Comparison of ENCODE assay signal across 20 cellular contexts in genomic region chr9:89718635-89719034, GRCh38.
DNase-seq lines count a peak whose midpoint lies in the region; ATAC-seq, FAIRE-seq and TF ChIP-seq lines count a peak whose summit lies in the region.
"Had no signal": no experiment of that assay in that cellular context is flagged by ENCODE, and none has a peak within 500 bp of the region (broad histone marks: within the 10 kb centered on the region; RNA-seq: fewer than 3 reads in every experiment).

No MANE protein-coding gene starts in this region.

- no peak overlapping the region for H3K4me2 ChIP-seq in HepG2 (ENCODE audit: low read depth, low read length)
- no peak overlapping the region for H3K4me2 ChIP-seq in hepatocyte
- peak overlapping the region; percentile 44 for H3K4me2 ChIP-seq in smooth muscle cell
- H3K4me2 ChIP-seq: A549 had no signal

- H3K27ac ChIP-seq in liver (ENCODE audit: low read depth in 1 of 2, low read length in 2 of 2): no peak overlapping the region
- no peak overlapping the region for H3K27ac ChIP-seq in HepG2 (ENCODE audit: extremely low read length, insufficient read depth, low read length)
- peak overlapping the region; percentile 17 for H3K27ac ChIP-seq in hepatocyte
- H3K27ac ChIP-seq in smooth muscle cell (ENCODE audit: low read depth): peak overlapping the region; percentile 75
- no peak overlapping the region for H3K27ac ChIP-seq in naive thymus-derived CD4-positive, alpha-beta T cell (ENCODE audit: low read depth, low read length)
- H3K27ac ChIP-seq: A549, C4-2B had no signal

- CTCF ChIA-PET in HepG2 (lab: Yijun Ruan, JAX; ENCODE audit: low intra/inter-chr PET ratio, low total read pairs): no interaction called here
- CTCF ChIA-PET in naive thymus-derived CD4-positive, alpha-beta T cell (lab: Charles Lee): no interaction called here

- H3K9me2 ChIP-seq in hepatocyte (replicated peaks; ENCODE audit: insufficient read depth): no peaks in the 10 kb centered on the region

- H3K36me3 ChIP-seq in liver (ENCODE audit: control insufficient read depth in 4 of 4, insufficient read depth in 3 of 4, low read depth in 1 of 4, low read length in 3 of 4) (no peaks in the 10 kb centered on the region), HepG2 (replicated peaks in 1 of 2; ENCODE audit: control insufficient read depth in 1 of 2, insufficient read depth in 2 of 2, low read length in 2 of 2) (no peaks in the 10 kb centered on the region), hepatocyte (replicated peaks; ENCODE audit: insufficient read depth, low read depth) (no peaks in the 10 kb centered on the region), smooth muscle cell (ENCODE audit: low read depth) (no peaks in the 10 kb centered on the region)
- no peaks in the 10 kb centered on the region for H3K36me3 ChIP-seq in naive thymus-derived CD4-positive, alpha-beta T cell (ENCODE audit: control insufficient read depth in 2 of 3, insufficient read depth in 3 of 3, low read length in 3 of 3)
- H3K36me3 ChIP-seq: BE2C, HAP-1 had no signal

- H3K4me3 ChIP-seq in liver (ENCODE audit: low read depth in 1 of 3, low read length in 3 of 3) (no peak overlapping the region), HepG2 (replicated peaks in 1 of 3; ENCODE audit: insufficient read depth in 1 of 3, low read depth in 2 of 3, low read length in 3 of 3) (no peak overlapping the region), fibroblast of villous mesenchyme (ENCODE audit: low read depth, low read length) (no peak overlapping the region), hepatocyte (no peak overlapping the region), smooth muscle cell (no peak overlapping the region)
- H3K4me3 ChIP-seq in naive thymus-derived CD4-positive, alpha-beta T cell (ENCODE audit: low read length): no peak overlapping the region
- H3K4me3 ChIP-seq: A549, HAP-1 had no signal

- DNase-seq in HepG2 (ENCODE audit: low spot score) (no peak), fibroblast of villous mesenchyme (ENCODE audit: low read depth) (peak; percentile 85), hepatocyte (ENCODE audit: low spot score) (no peak), smooth muscle cell (lab: John Stamatoyannopoulos, UW; ENCODE audit: unreplicated experiment) (no peak), islet precursor cell (no peak)
- DNase-seq in naive thymus-derived CD4-positive, alpha-beta T cell: no peak
- DNase-seq in activated CD4-positive, CD25-positive, alpha-beta regulatory T cell treated with anti-CD3 and anti-CD28 coated beads, Interleukin-2, amount 50 U/mL, for 72 hours: no peak
- DNase-seq: BE2C; CD4-positive, alpha-beta memory T cell; COR-L47; DMS153; DMS79 treated with DMSO at 0.1 percent for 48 hours; EL; GOT3 had no signal

- BruUV-seq in HepG2 (replicated peaks; lab: Mats Ljungman, UMichigan): no TSS peak

- no peak overlapping the region for H3K27ac Mint-ChIP-seq in naive thymus-derived CD4-positive, alpha-beta T cell
- H3K27ac Mint-ChIP-seq: CD4-positive, alpha-beta memory T cell had no signal

- ATAC-seq in HepG2: no peak
- no peak for ATAC-seq in naive thymus-derived CD4-positive, alpha-beta T cell
- ATAC-seq: A549 had no signal

- H3K9ac ChIP-seq in liver (ENCODE audit: low read depth in 1 of 2, low read length in 2 of 2) (no peak overlapping the region), HepG2 (ENCODE audit: insufficient read depth, low read depth, low read length) (no peak overlapping the region), smooth muscle cell (ENCODE audit: low read depth) (no peak overlapping the region)

- in situ Hi-C loops in HepG2 (cut with HindIII; ENCODE audit: extremely low pct_ligation_motif_present, low pct_unique_long_range_greater_than_20kb): no loop called here

- TF ChIP-seq POLR2A in HepG2 (IDR thresholded peaks at IDR 0.05; ENCODE audit: insufficient read depth in 1 of 2, low read depth in 2 of 2, low read length in 2 of 2): no peak

- TF ChIP-seq CTCF in liver (IDR thresholded peaks at IDR 0.05; ENCODE audit: low read depth, low read length, missing input control) (no peak), HepG2 (CRISPR knock-in tag; IDR thresholded peaks at IDR 0.05) (no peak), fibroblast of villous mesenchyme (IDR thresholded peaks at IDR 0.05; ENCODE audit: insufficient read depth, low read depth, low read length) (no peak), hepatocyte (IDR thresholded peaks at IDR 0.05; ENCODE audit: poor library complexity) (no peak), smooth muscle cell (IDR thresholded peaks at IDR 0.05; ENCODE audit: borderline replicate concordance, insufficient read depth, poor library complexity, severe bottlenecking) (no peak)

- WGBS in liver: 80% methylated on average over 5 of the region's 5 CpGs
- WGBS in HepG2 (ENCODE audit: low lambda C conversion rate): 0% methylated on average over 3 of the region's 5 CpGs
- WGBS in hepatocyte (ENCODE audit: low lambda C conversion rate, missing lambda C conversion rate): 72% methylated on average over 5 of the region's 5 CpGs
- WGBS in smooth muscle cell (ENCODE audit: low lambda C conversion rate): 32% methylated on average over 5 of the region's 5 CpGs

- H3K4me3 Mint-ChIP-seq in naive thymus-derived CD4-positive, alpha-beta T cell: no peak overlapping the region
- H3K4me3 Mint-ChIP-seq: CD4-positive, alpha-beta memory T cell had no signal

- POLR2A ChIA-PET in HepG2 (lab: Yijun Ruan, JAX): no interaction called here
- POLR2A ChIA-PET in naive thymus-derived CD4-positive, alpha-beta T cell (lab: Charles Lee): no interaction called here

- no peaks in the 10 kb centered on the region for H4K20me1 ChIP-seq in HepG2 (ENCODE audit: insufficient read depth, low read length)
- H4K20me1 ChIP-seq in hepatocyte (ENCODE audit: insufficient read depth, poor library complexity, severe bottlenecking): no peaks in the 10 kb centered on the region
- H4K20me1 ChIP-seq in smooth muscle cell (ENCODE audit: low read depth): no peaks in the 10 kb centered on the region

- no peaks in the 10 kb centered on the region for H3K27me3 Mint-ChIP-seq in naive thymus-derived CD4-positive, alpha-beta T cell
- H3K27me3 Mint-ChIP-seq: CD4-positive, alpha-beta memory T cell had no signal

- peaks cover 0 to 6% (median 0%) of the 10 kb centered on the region in 11 donors for H3K9me3 Mint-ChIP-seq in naive thymus-derived CD4-positive, alpha-beta T cell

- no peak for FAIRE-seq in HepG2 (lab: Jason Lieb, UNC)
- FAIRE-seq: D721Med, G401.6 had no signal

- H3K79me2 ChIP-seq in HepG2 (ENCODE audit: insufficient read depth, low read length) (no peaks in the 10 kb centered on the region), hepatocyte (no peaks in the 10 kb centered on the region), smooth muscle cell (ENCODE audit: low read depth) (no peaks in the 10 kb centered on the region)

- H3K27me3 ChIP-seq in liver (ENCODE audit: control insufficient read depth in 4 of 4, insufficient read depth in 4 of 4, low read length in 3 of 4) (no peaks in the 10 kb centered on the region), HepG2 (ENCODE audit: control insufficient read depth in 1 of 2, insufficient read depth in 2 of 2, low read length in 2 of 2) (0 out of 5 replicates have a peak, but pooled peaks cover 0 to 3% of the 10 kb centered on the region in 2 experiments), hepatocyte (no peaks in the 10 kb centered on the region), smooth muscle cell (ENCODE audit: low read depth) (no peaks in the 10 kb centered on the region)
- H3K27me3 ChIP-seq in naive thymus-derived CD4-positive, alpha-beta T cell (ENCODE audit: control insufficient read depth in 2 of 2, insufficient read depth in 2 of 2, low read length in 2 of 2): no peaks in the 10 kb centered on the region
- H3K27me3 ChIP-seq: BE2C had no signal

- H3K4me1 ChIP-seq in liver (ENCODE audit: control insufficient read depth in 4 of 4, insufficient read depth in 4 of 4, low read length in 3 of 4) (peaks cover 0 to 10% (median 5%) of the 10 kb centered on the region in 4 donors), HepG2 (ENCODE audit: insufficient read depth, low read length) (no peaks in the 10 kb centered on the region), hepatocyte (ENCODE audit: insufficient read depth) (peaks cover 21% of the 10 kb centered on the region), smooth muscle cell (ENCODE audit: low read depth) (no peaks in the 10 kb centered on the region)
- peaks cover 0 to 9% of the 10 kb centered on the region in 2 donors for H3K4me1 ChIP-seq in naive thymus-derived CD4-positive, alpha-beta T cell (ENCODE audit: control insufficient read depth in 2 of 2, insufficient read depth in 2 of 2, low read length in 2 of 2)
- H3K4me1 ChIP-seq: A549, BE2C, HAP-1 had no signal

- H2AFZ ChIP-seq in HepG2 (ENCODE audit: low read length) (no peak overlapping the region), hepatocyte (no peak overlapping the region), smooth muscle cell (ENCODE audit: low read depth) (no peak overlapping the region)

- peaks cover 19% of the 10 kb centered on the region for H3F3A ChIP-seq in smooth muscle cell (ENCODE audit: low read depth)

- peaks cover 0 to 3% (median 0%) of the 10 kb centered on the region in 4 donors for H3K9me3 ChIP-seq in liver (ENCODE audit: control insufficient read depth in 4 of 4, low read length in 3 of 4)
- no peaks in the 10 kb centered on the region for H3K9me3 ChIP-seq in HepG2 (ENCODE audit: low read length)
- H3K9me3 ChIP-seq in hepatocyte (ENCODE audit: low read depth): no peaks in the 10 kb centered on the region
- no peaks in the 10 kb centered on the region for H3K9me3 ChIP-seq in smooth muscle cell (replicated peaks; ENCODE audit: low read depth)
- H3K9me3 ChIP-seq in naive thymus-derived CD4-positive, alpha-beta T cell (ENCODE audit: control insufficient read depth in 2 of 3, low read length in 3 of 3): peaks cover 0 to 4% (median 0%) of the 10 kb centered on the region in 3 experiments
- H3K9me3 ChIP-seq: A549, BE2C, HAP-1 had no signal

- H3K36me3 Mint-ChIP-seq in naive thymus-derived CD4-positive, alpha-beta T cell: peaks cover 0 to 49% (median 0%) of the 10 kb centered on the region in 5 donors
- H3K36me3 Mint-ChIP-seq: CD4-positive, alpha-beta memory T cell had no signal

- intact Hi-C loops in HepG2 (cut with micrococcal nuclease; ENCODE audit: unreplicated experiment): no loop called here
- intact Hi-C loops in naive thymus-derived CD4-positive, alpha-beta T cell (cut with micrococcal nuclease): loop anchor here in 1 of 2 donors (5.0 kb wide), 1 partner anchor 49 kb away; no protein-coding TSS in a partner anchor

- H3K4me1 Mint-ChIP-seq in naive thymus-derived CD4-positive, alpha-beta T cell: peaks cover 10 to 43% (median 21%) of the 10 kb centered on the region in 7 donors

- TF ChIP-seq RAD21 in liver (IDR thresholded peaks at IDR 0.05) (peak in 1 of 2 donors; percentile 42), HepG2 (CRISPR knock-in tag; IDR thresholded peaks at IDR 0.05) (no peak)

- TF ChIP-seq EP300 in HepG2 (IDR thresholded peaks at IDR 0.05; ENCODE audit: low read depth in 2 of 2, low read length in 2 of 2) (no peak), HepG2 (CRISPR knock-in tag; IDR thresholded peaks at IDR 0.05; ENCODE audit: borderline replicate concordance) (no peak)

TF ChIP-seq in liver, 16 proteins besides CTCF, POLR2A, EP300 and RAD21 (continues in another document):
- TF ChIP-seq FOXA2 (IDR thresholded peaks at IDR 0.05): no peak

TF ChIP-seq in HepG2, 621 proteins besides CTCF, POLR2A, EP300 and RAD21:
- TF ChIP-seq MAFK (conservative IDR thresholded peaks at IDR 0.05 in 1 of 2, IDR thresholded peaks at IDR 0.05 in 1 of 2; ENCODE audit: low read length in 2 of 2): peak in 1 of 2 experiments; percentile 23; a peak in 1 of 4 replicates
- no peak for TF ChIP-seq RNF2 (conservative IDR thresholded peaks at IDR 0.05; ENCODE audit: low read depth)

Comparison
In these comparisons a context has a peak if more than half of its experiments do, and no peak if none do; other contexts are left out.
1. H3K27ac ChIP-seq: peak in hepatocyte (single experiment) and smooth muscle cell (single experiment); none in liver (0 of 2), HepG2 (single experiment) and naive thymus-derived CD4-positive, alpha-beta T cell (single experiment).